In genomic region chr4:77599378-77599777, GRCh38 we compare ENCODE assay signal across 9 cellular contexts. TPM values are rescaled to one million over a fixed set of nuclear protein-coding genes. Genes with fewer than 3 reads are reported as not detected.
DNase-seq lines count a peak whose midpoint lies in the region; ATAC-seq, FAIRE-seq and TF ChIP-seq lines count a peak whose summit lies in the region.
"Had no signal": no experiment of that assay in that cellular context is flagged by ENCODE, and none has a peak within 500 bp of the region (broad histone marks: within the 10 kb centered on the region; RNA-seq: fewer than 3 reads in every experiment).

No MANE protein-coding gene starts in this region.

- no peak overlapping the region for H3K27ac Mint-ChIP-seq in activated CD4-positive, alpha-beta T cell treated with anti-CD3 and anti-CD28 coated beads, Interleukin-2, amount 10 ng/mL, durations not matched to agents 7 days and 5 days
- H3K27ac Mint-ChIP-seq in activated CD8-positive, alpha-beta memory T cell treated with anti-CD3 and anti-CD28 coated beads, Interleukin-2, amount 10 ng/mL, durations not matched to agents 7 days and 5 days, result no peak overlapping the region
- H3K27ac Mint-ChIP-seq: activated naive CD8-positive, alpha-beta T cell treated with anti-CD3 and anti-CD28 coated beads, Interleukin-2, amount 10 ng/mL, durations not matched to agents 7 days and 5 days had no signal

- ATAC-seq in body of pancreas, result peak; percentile 75
- ATAC-seq in HG03175 (IDR thresholded peaks at IDR 0.05; ENCODE audit: unreplicated experiment), result no peak
- no peak for ATAC-seq in activated CD8-positive, alpha-beta memory T cell treated with anti-CD3 and anti-CD28 coated beads, Interleukin-2, amount 10 ng/mL, durations not matched to agents 7 days and 5 days

- intact Hi-C loops in body of pancreas (cut with DNase I), result no loop called here

- H3K27me3 Mint-ChIP-seq in activated CD4-positive, alpha-beta T cell treated with anti-CD3 and anti-CD28 coated beads, Interleukin-2, amount 10 ng/mL, durations not matched to agents 7 days and 5 days, result peaks cover 4% of the 10 kb centered on the region
- peaks cover 28% of the 10 kb centered on the region for H3K27me3 Mint-ChIP-seq in activated CD8-positive, alpha-beta memory T cell treated with anti-CD3 and anti-CD28 coated beads, Interleukin-2, amount 10 ng/mL, durations not matched to agents 7 days and 5 days

- H3K4me3 ChIP-seq in LNCaP clone FGC (ENCODE audit: low read depth, low read length) (no peak overlapping the region), body of pancreas (no peak overlapping the region)

- FAIRE-seq in frontal cortex (lab: Jason Lieb, UNC), result no peak

- CTCF ChIA-PET in activated CD4-positive, alpha-beta T cell treated with anti-CD3 and anti-CD28 coated beads, Interleukin-2, amount 10 ng/mL, durations not matched to agents 7 days and 5 days (lab: Charles Lee), result interaction anchor here (1.0 to 1.4 kb wide), 5 partner anchors 11 to 158 kb away, joined by 3 to 4 read pairs (median 3); no protein-coding TSS in a partner anchor
- CTCF ChIA-PET in activated CD8-positive, alpha-beta memory T cell treated with anti-CD3 and anti-CD28 coated beads, Interleukin-2, amount 10 ng/mL, durations not matched to agents 7 days and 5 days (lab: Charles Lee), result interaction anchor here (2.1 to 4.5 kb wide), 4 partner anchors 12 to 215 kb away, joined by 9 to 63 read pairs (median 30); no protein-coding TSS in a partner anchor

- H3K27me3 ChIP-seq in body of pancreas, result no peaks in the 10 kb centered on the region

- DNase-seq in activated CD4-positive, alpha-beta T cell treated with anti-CD3 and anti-CD28 coated beads for 48 hours, result peak; percentile 31
- DNase-seq in activated CD4-positive, alpha-beta T cell treated with anti-CD3 and anti-CD28 coated beads, Interleukin-2, amount 10 ng/mL, durations not matched to agents 7 days and 5 days, result no peak
- no peak for DNase-seq in LNCaP clone FGC (ENCODE audit: low read depth)
- peak; percentile 35 to 53 (median 48) for DNase-seq in body of pancreas
- DNase-seq in myocyte (ENCODE audit: low read depth), result peak; percentile 63
- DNase-seq in frontal cortex (ENCODE audit: low spot score in 2 of 2), result no peak
- DNase-seq in activated CD8-positive, alpha-beta memory T cell treated with anti-CD3 and anti-CD28 coated beads, Interleukin-2, amount 10 ng/mL, durations not matched to agents 7 days and 5 days, result no peak
- DNase-seq: activated naive CD8-positive, alpha-beta T cell treated with anti-CD3 and anti-CD28 coated beads, Interleukin-2, amount 10 ng/mL, durations not matched to agents 7 days and 5 days had no signal

- WGBS in body of pancreas, 2 donors, result 15 to 17% methylated on average over 2 of the region's 2 CpGs

- POLR2A ChIA-PET in activated CD4-positive, alpha-beta T cell treated with anti-CD3 and anti-CD28 coated beads, Interleukin-2, amount 10 ng/mL, durations not matched to agents 7 days and 5 days (lab: Charles Lee), result no interaction called here

- H3K4me1 ChIP-seq in body of pancreas, result peaks cover 13% of the 10 kb centered on the region

- H3K9me3 Mint-ChIP-seq in activated CD4-positive, alpha-beta T cell treated with anti-CD3 and anti-CD28 coated beads, Interleukin-2, amount 10 ng/mL, durations not matched to agents 7 days and 5 days, result peaks cover 2% of the 10 kb centered on the region
- no peaks in the 10 kb centered on the region for H3K9me3 Mint-ChIP-seq in activated CD8-positive, alpha-beta memory T cell treated with anti-CD3 and anti-CD28 coated beads, Interleukin-2, amount 10 ng/mL, durations not matched to agents 7 days and 5 days (ENCODE audit: low read depth)

- H3K4me3 Mint-ChIP-seq in activated CD4-positive, alpha-beta T cell treated with anti-CD3 and anti-CD28 coated beads, Interleukin-2, amount 10 ng/mL, durations not matched to agents 7 days and 5 days, result no peak overlapping the region
- no peak overlapping the region for H3K4me3 Mint-ChIP-seq in activated CD8-positive, alpha-beta memory T cell treated with anti-CD3 and anti-CD28 coated beads, Interleukin-2, amount 10 ng/mL, durations not matched to agents 7 days and 5 days
- H3K4me3 Mint-ChIP-seq: activated naive CD8-positive, alpha-beta T cell treated with anti-CD3 and anti-CD28 coated beads, Interleukin-2, amount 10 ng/mL, durations not matched to agents 7 days and 5 days had no signal

- H3K27ac ChIP-seq in body of pancreas, result no peak overlapping the region

- no peaks in the 10 kb centered on the region for H3K9me3 ChIP-seq in body of pancreas

- no peak for TF ChIP-seq POLR2A in body of pancreas (IDR thresholded peaks at IDR 0.05)

- H3K36me3 Mint-ChIP-seq in activated CD4-positive, alpha-beta T cell treated with anti-CD3 and anti-CD28 coated beads, Interleukin-2, amount 10 ng/mL, durations not matched to agents 7 days and 5 days (ENCODE audit: low read depth), result no peaks in the 10 kb centered on the region
- peaks cover 2% of the 10 kb centered on the region for H3K36me3 Mint-ChIP-seq in activated CD8-positive, alpha-beta memory T cell treated with anti-CD3 and anti-CD28 coated beads, Interleukin-2, amount 10 ng/mL, durations not matched to agents 7 days and 5 days
- H3K36me3 Mint-ChIP-seq: activated naive CD8-positive, alpha-beta T cell treated with anti-CD3 and anti-CD28 coated beads, Interleukin-2, amount 10 ng/mL, durations not matched to agents 7 days and 5 days had no signal

- no peaks in the 10 kb centered on the region for H3K36me3 ChIP-seq in body of pancreas (replicated peaks in 1 of 2; ENCODE audit: insufficient read depth in 1 of 2, low read depth in 2 of 2)

- TF ChIP-seq CTCF in LNCaP clone FGC (IDR thresholded peaks at IDR 0.05; ENCODE audit: control insufficient read depth, extremely low read depth, insufficient read depth), result peak; percentile 48
- TF ChIP-seq CTCF in body of pancreas (IDR thresholded peaks at IDR 0.05), result peak; percentile 22 to 64 (median 54)

- peaks cover 24% of the 10 kb centered on the region for H3K4me1 Mint-ChIP-seq in activated CD4-positive, alpha-beta T cell treated with anti-CD3 and anti-CD28 coated beads, Interleukin-2, amount 10 ng/mL, durations not matched to agents 7 days and 5 days
- peaks cover 25% of the 10 kb centered on the region for H3K4me1 Mint-ChIP-seq in activated CD8-positive, alpha-beta memory T cell treated with anti-CD3 and anti-CD28 coated beads, Interleukin-2, amount 10 ng/mL, durations not matched to agents 7 days and 5 days

RNA-seq across cellular contexts. Expression of gene CXCL13, which starts 6.2 kb away (rescaled TPM):
- not detected for total RNA-seq in activated CD4-positive, alpha-beta T cell treated with anti-CD3 and anti-CD28 coated beads, Interleukin-2, amount 10 ng/mL, durations not matched to agents 7 days and 5 days
- not detected for total RNA-seq in body of pancreas
- total RNA-seq in myocyte, result 0.35 TPM in 1 of 2 replicates, not detected in the other
- 0.13 TPM for polyA plus RNA-seq in myocyte (2012)
- total RNA-seq in frontal cortex, result not detected
- total RNA-seq in activated CD8-positive, alpha-beta memory T cell treated with anti-CD3 and anti-CD28 coated beads, Interleukin-2, amount 10 ng/mL, durations not matched to agents 7 days and 5 days, result not detected
- total RNA-seq: activated naive CD8-positive, alpha-beta T cell treated with anti-CD3 and anti-CD28 coated beads, Interleukin-2, amount 10 ng/mL, durations not matched to agents 7 days and 5 days had no signal

Comparison
In these comparisons a context has a peak if more than half of its experiments do, and no peak if none do; other contexts are left out.
1. DNase-seq: peak in activated CD4-positive, alpha-beta T cell treated with anti-CD3 and anti-CD28 coated beads for 48 hours (single experiment), body of pancreas (4 of 4) and myocyte (single experiment); none in activated CD4-positive, alpha-beta T cell treated with anti-CD3 and anti-CD28 coated beads, Interleukin-2, amount 10 ng/mL, durations not matched to agents 7 days and 5 days (single experiment), LNCaP clone FGC (single experiment), frontal cortex (0 of 2) and activated CD8-positive, alpha-beta memory T cell treated with anti-CD3 and anti-CD28 coated beads, Interleukin-2, amount 10 ng/mL, durations not matched to agents 7 days and 5 days (single experiment).